ENCODE assay signal across 28 cellular contexts in genomic region chr1:57474097-57474750, GRCh38. TPM values are rescaled to one million over a fixed set of nuclear protein-coding genes. Genes with fewer than 3 reads are reported as not detected.
DNase-seq lines count a peak whose midpoint lies in the region; ATAC-seq and TF ChIP-seq lines count a peak whose summit lies in the region.
"Had no signal": no experiment of that assay in that cellular context is flagged by ENCODE, and none has a peak within 500 bp of the region (broad histone marks: within the 10 kb centered on the region; RNA-seq: fewer than 3 reads in every experiment).

No MANE protein-coding gene starts in this region.

- H3K4me3 ChIP-seq in breast epithelium (no peak overlapping the region), fibroblast of pulmonary artery (replicated peaks; ENCODE audit: low read depth, low read length) (no peak overlapping the region), H7 (ENCODE audit: insufficient read depth, low read depth, low read length) (no peak overlapping the region), right cardiac atrium (ENCODE audit: low read length) (no peak overlapping the region)
- H3K4me3 ChIP-seq: BLaER1 treated with 17β-estradiol and CSF1 and Interleukin-3, amounts not matched to agents 10 nM and 100 nM; esophagus squamous epithelium; neural progenitor cell; spleen; stomach had no signal

- H3K27me3 ChIP-seq in breast epithelium (no peaks in the 10 kb centered on the region), H7 (ENCODE audit: control insufficient read depth, insufficient read depth, low read length) (no peaks in the 10 kb centered on the region), right cardiac atrium (ENCODE audit: control insufficient read depth, insufficient read depth) (no peaks in the 10 kb centered on the region)
- H3K27me3 ChIP-seq: BLaER1 treated with 17β-estradiol and CSF1 and Interleukin-3, amounts not matched to agents 10 nM and 100 nM; esophagus squamous epithelium; neural progenitor cell; spleen; stomach had no signal

- no peaks in the 10 kb centered on the region for H3K27me3 Mint-ChIP-seq in MCF 10A (ENCODE audit: insufficient read depth, unreplicated experiment)
- H3K27me3 Mint-ChIP-seq in CD14-positive monocyte (ENCODE audit: low read depth in 3 of 3) = peaks cover 0 to 2% (median 0%) of the 10 kb centered on the region in 3 donors
- H3K27me3 Mint-ChIP-seq: type B pancreatic cell had no signal

- ATAC-seq in right cardiac atrium = no peak
- ATAC-seq: activated CD4-positive, CD25-positive, alpha-beta regulatory T cell treated with anti-CD3 and anti-CD28 coated beads, Interleukin-2, amount 50 U/mL, for 24 hours; activated CD8-positive, alpha-beta T cell treated with anti-CD3 and anti-CD28 coated beads, Interleukin-2, amount 10 ng/mL, durations not matched to agents 7 days and 5 days had no signal

- DNase-seq in MCF 10A (ENCODE audit: unreplicated experiment) (peak; percentile 6), breast epithelium (ENCODE audit: low spot score in 2 of 2) (no peak), amniotic epithelial cell (ENCODE audit: low read depth) (peak; percentile 30), fibroblast of pulmonary artery (ENCODE audit: low read depth) (peak; percentile 37), H7 (no peak), right cardiac atrium (no peak), CD14-positive monocyte (ENCODE audit: low spot score) (no peak), GM19240 (ENCODE audit: insufficient read length, low spot score) (no peak)
- DNase-seq: activated CD8-positive, alpha-beta T cell treated with anti-CD3 and anti-CD28 coated beads, Interleukin-2, amount 10 ng/mL, durations not matched to agents 7 days and 5 days; activated naive CD4-positive, alpha-beta T cell treated with Interleukin-2 at 50 U/mL for 16 hours; activated T-cell treated with anti-CD3 and anti-CD28 coated beads, Interleukin-2, amount 50 U/mL, for 1 hour; effector CD8-positive, alpha-beta T cell; esophagus squamous epithelium; GDM1; immature natural killer cell; NCI-H510A treated with DMSO at 0.1 percent for 48 hours; spleen; stimulated activated CD4-positive, alpha-beta T cell treated with anti-CD3 and anti-CD28 coated beads, Interleukin-4, amount 100 ng/mL, for 4 hours; stomach had no signal

- H3K4me1 Mint-ChIP-seq in MCF 10A (ENCODE audit: insufficient read depth, unreplicated experiment) (no peaks in the 10 kb centered on the region), CD14-positive monocyte (no peaks in the 10 kb centered on the region)
- H3K4me1 Mint-ChIP-seq: immature natural killer cell, neural progenitor cell had no signal

- no peak for TF ChIP-seq CTCF in MCF 10A (IDR thresholded peaks at IDR 0.05; ENCODE audit: unreplicated experiment)
- no peak for TF ChIP-seq CTCF in breast epithelium (IDR thresholded peaks at IDR 0.05)
- no peak for TF ChIP-seq CTCF in fibroblast of pulmonary artery (IDR thresholded peaks at IDR 0.05; ENCODE audit: low read length, missing control alignments)
- no peak for TF ChIP-seq CTCF in CD14-positive monocyte (IDR thresholded peaks at IDR 0.05)

- no peaks in the 10 kb centered on the region for H3K9me3 ChIP-seq in breast epithelium
- H3K9me3 ChIP-seq in right cardiac atrium (ENCODE audit: control insufficient read depth, low read length) = no peaks in the 10 kb centered on the region
- H3K9me3 ChIP-seq: esophagus squamous epithelium, spleen, stomach had no signal

- BruUV-seq in MCF 10A (replicated peaks; lab: Mats Ljungman, UMichigan) = no TSS peak

- intact Hi-C loops in MCF 10A (cut with micrococcal nuclease) (no loop called here), breast epithelium (cut with DNase I; ENCODE audit: low total_unique reads) (loop anchor here (2.0 kb wide), 1 partner anchor 43 kb away; no protein-coding TSS in a partner anchor), right cardiac atrium (cut with DNase I) (no loop called here), CD14-positive monocyte (cut with micrococcal nuclease) (no loop called here)

- H3K27ac Mint-ChIP-seq in MCF 10A (ENCODE audit: low read depth, unreplicated experiment) (no peak overlapping the region), CD14-positive monocyte (no peak overlapping the region)
- H3K27ac Mint-ChIP-seq: activated CD8-positive, alpha-beta T cell treated with anti-CD3 and anti-CD28 coated beads, Interleukin-2, amount 10 ng/mL, durations not matched to agents 7 days and 5 days; immature natural killer cell; neural progenitor cell; type B pancreatic cell had no signal

- POLR2A ChIA-PET in MCF 10A (lab: Yijun Ruan, JAX) = no interaction called here

- no peaks in the 10 kb centered on the region for H3K4me1 ChIP-seq in breast epithelium
- peaks cover 2% of the 10 kb centered on the region for H3K4me1 ChIP-seq in right cardiac atrium (ENCODE audit: control insufficient read depth, insufficient read depth, low read length)
- H3K4me1 ChIP-seq: BLaER1 treated with 17β-estradiol and CSF1 and Interleukin-3, amounts not matched to agents 10 nM and 100 nM; esophagus squamous epithelium; neural progenitor cell; spleen; stomach had no signal

- no peak for TF ChIP-seq POLR2A in breast epithelium (IDR thresholded peaks at IDR 0.05)

- no peak overlapping the region for H3K27ac ChIP-seq in breast epithelium
- no peak overlapping the region for H3K27ac ChIP-seq in right cardiac atrium (ENCODE audit: low read length)
- H3K27ac ChIP-seq: 22Rv1; BLaER1 treated with 17β-estradiol and CSF1 and Interleukin-3, amounts not matched to agents 10 nM and 100 nM; esophagus squamous epithelium; neural progenitor cell; RWPE1; spleen; stomach had no signal

- peaks cover 8% of the 10 kb centered on the region for H3K36me3 Mint-ChIP-seq in MCF 10A (ENCODE audit: insufficient read depth, unreplicated experiment)
- H3K36me3 Mint-ChIP-seq in CD14-positive monocyte = no peaks in the 10 kb centered on the region
- H3K36me3 Mint-ChIP-seq: immature natural killer cell, neural progenitor cell, type B pancreatic cell had no signal

- 75% methylated on average over 4 of the region's 4 CpGs for WGBS in right cardiac atrium

- H3K36me3 ChIP-seq in breast epithelium (no peaks in the 10 kb centered on the region), H7 (replicated peaks; ENCODE audit: control insufficient read depth, insufficient read depth, low read length) (no peaks in the 10 kb centered on the region)
- H3K36me3 ChIP-seq: BLaER1 treated with 17β-estradiol and CSF1 and Interleukin-3, amounts not matched to agents 10 nM and 100 nM; esophagus squamous epithelium; neural progenitor cell; spleen; stomach had no signal

- H3K4me3 Mint-ChIP-seq in MCF 10A (ENCODE audit: unreplicated experiment) (no peak overlapping the region), CD14-positive monocyte (no peak overlapping the region)
- H3K4me3 Mint-ChIP-seq: activated CD8-positive, alpha-beta T cell treated with anti-CD3 and anti-CD28 coated beads, Interleukin-2, amount 10 ng/mL, durations not matched to agents 7 days and 5 days; immature natural killer cell; neural progenitor cell; type B pancreatic cell had no signal

- H3K9me3 Mint-ChIP-seq in MCF 10A (ENCODE audit: unreplicated experiment) (no peaks in the 10 kb centered on the region), CD14-positive monocyte (peaks cover 0 to 18% (median 3%) of the 10 kb centered on the region in 7 donors)

- CTCF ChIA-PET in MCF 10A (lab: Yijun Ruan, JAX) = interaction anchor here (0.6 to 1.1 kb wide), 2 partner anchors 9 to 588 kb away, joined by 3 read pairs; no protein-coding TSS in a partner anchor

RNA-seq across cellular contexts. Expression of gene DAB1, which starts 50.4 kb away (rescaled TPM):
- total RNA-seq in MCF 10A (2022) (not detected in 2 replicates), breast epithelium (under 1 TPM; 0.48 to 0.66 (median 0.59) TPM), right cardiac atrium (10 to 100 TPM in 1 of 4 donors, 1 to 10 TPM in 3; 3.5 to 10.8 (median 9.0) TPM)
- total RNA-seq in H7 (2014; rRNA removed; shearing (Covaris generic)) = 14.3 and 16.4 TPM in 2 replicates
- polyA plus RNA-seq in right cardiac atrium (2.5 TPM), CD14-positive monocyte (not detected)
- total RNA-seq: chondrocyte, LHCN-M2, pulmonary artery endothelial cell had no signal

Comparison
In these comparisons a context has a peak if more than half of its experiments do, and no peak if none do; other contexts are left out.
1. DNase-seq: peak in MCF 10A (single experiment), amniotic epithelial cell (single experiment) and fibroblast of pulmonary artery (single experiment); none in breast epithelium (0 of 2), H7 (single experiment), right cardiac atrium (0 of 3), CD14-positive monocyte (single experiment) and GM19240 (single experiment).